25 cellular contexts compared by ENCODE assay signal in the genomic region with DNA sequence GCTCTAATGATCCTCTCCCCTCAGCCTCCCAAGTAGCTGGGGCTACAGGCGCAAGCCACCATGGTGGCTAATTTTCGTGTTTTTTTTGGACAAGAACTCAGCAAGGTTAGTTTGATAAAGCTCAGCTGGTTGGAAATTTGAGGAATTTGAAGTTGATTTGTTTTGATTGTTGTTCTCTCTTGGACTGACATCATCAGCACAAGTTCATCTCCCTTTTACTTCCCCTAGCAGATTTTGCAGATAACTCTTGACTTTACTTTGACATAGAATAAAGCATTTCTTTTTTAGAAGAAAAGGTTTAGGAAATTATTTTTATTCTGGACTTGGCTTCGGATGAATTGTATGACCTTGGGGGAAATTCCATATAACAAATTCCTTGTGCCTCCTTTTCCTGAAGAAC.
DNase-seq lines count a peak whose midpoint lies in the region; ATAC-seq lines count a peak whose summit lies in the region.
"Had no signal": no experiment of that assay in that cellular context is flagged by ENCODE, and none has a peak within 500 bp of the region (broad histone marks: within the 10 kb centered on the region; RNA-seq: fewer than 3 reads in every experiment).

No MANE protein-coding gene starts in this region.

- no peak overlapping the region for H4K12ac ChIP-seq in trophoblast cell (ENCODE audit: low read depth, low read length)

- no peak overlapping the region for H3K4me3 ChIP-seq in trophoblast cell (ENCODE audit: low read depth, low read length)
- H3K4me3 ChIP-seq: A549, GM23338, PC-9, SK-N-MC had no signal

- no peaks in the 10 kb centered on the region for H3K27me3 ChIP-seq in trophoblast cell (ENCODE audit: insufficient read depth, low read length)

- H3K9ac ChIP-seq in trophoblast cell (ENCODE audit: low read length): no peak overlapping the region

- H3K18ac ChIP-seq in trophoblast cell (ENCODE audit: low read length): no peak overlapping the region

- H3K9me3 Mint-ChIP-seq in activated T-cell treated with anti-CD3 and anti-CD28 coated beads, Interleukin-2, amount 50 U/mL, for 4 hours: peaks cover 8% of the 10 kb centered on the region

- H3K9me3 ChIP-seq in trophoblast cell (ENCODE audit: insufficient read depth, low read depth, low read length): no peaks in the 10 kb centered on the region
- H3K9me3 ChIP-seq: A549, Caco-2 had no signal

- peaks cover 18% of the 10 kb centered on the region for H3K4me1 Mint-ChIP-seq in activated T-cell treated with anti-CD3 and anti-CD28 coated beads, Interleukin-2, amount 50 U/mL, for 4 hours (ENCODE audit: low read depth)

- no peaks in the 10 kb centered on the region for H3K36me3 ChIP-seq in trophoblast cell (ENCODE audit: control insufficient read depth in 1 of 2, insufficient read depth in 2 of 2, low read length in 2 of 2)

- peaks cover 1% of the 10 kb centered on the region for H3K79me2 ChIP-seq in trophoblast cell (ENCODE audit: control insufficient read depth, insufficient read depth, low read length, poor library complexity)

- H2AFZ ChIP-seq in trophoblast cell (ENCODE audit: insufficient read depth, low read length, poor library complexity): no peak overlapping the region
- H2AFZ ChIP-seq: GM23338 had no signal

- peak overlapping the region; percentile 62 for H2BK12ac ChIP-seq in trophoblast cell (ENCODE audit: low read length)

- peak; percentile 13 for DNase-seq in ELR (ENCODE audit: low read depth)
- peak; percentile 34 for DNase-seq in M059J (ENCODE audit: low read depth)
- DNase-seq in epithelial cell of prostate (ENCODE audit: low read depth, low spot score): no peak
- DNase-seq in trophoblast cell: no peak
- DNase-seq in activated T-cell treated with anti-CD3 and anti-CD28 coated beads, Interleukin-2, amount 50 U/mL, for 4 hours: no peak
- DNase-seq in NCI-H1417 treated with DMSO at 0.1 percent for 48 hours (lab: John Stamatoyannopoulos, UW): no peak
- DNase-seq: Caco-2; CD8-positive, alpha-beta T cell; GF-D8; H9; NCI-H1092 treated with DMSO at 0.1 percent for 48 hours; NCI-H146; NCI-H1930; NCI-H2107; NCI-H524; NCI-H774; NK-92 treated with Interleukin-12 subunit alpha and Interleukin-12 subunit beta, amount 100 ng/mL, for 24 hours; SHP77 had no signal

- H3K4me3 Mint-ChIP-seq in activated T-cell treated with anti-CD3 and anti-CD28 coated beads, Interleukin-2, amount 50 U/mL, for 4 hours: no peak overlapping the region
- H3K4me3 Mint-ChIP-seq: B cell; CD8-positive, alpha-beta T cell; GM23338; H9 had no signal

- no peak overlapping the region for H4K91ac ChIP-seq in trophoblast cell (ENCODE audit: low read depth, low read length)

- ATAC-seq in activated T-cell treated with anti-CD3 and anti-CD28 coated beads, Interleukin-2, amount 50 U/mL, for 4 hours: no peak
- ATAC-seq in HG02981 (IDR thresholded peaks at IDR 0.05; ENCODE audit: unreplicated experiment): no peak
- ATAC-seq: A549; CD8-positive, alpha-beta T cell; GM23338 had no signal

- no peak overlapping the region for H4K8ac ChIP-seq in trophoblast cell (ENCODE audit: low read depth, low read length)

- H3K14ac ChIP-seq in trophoblast cell (ENCODE audit: low read length): no peak overlapping the region

- H3K27ac ChIP-seq in epithelial cell of prostate (peak overlapping the region; percentile 49), trophoblast cell (ENCODE audit: low read depth, low read length) (no peak overlapping the region)
- H3K27ac ChIP-seq: A549, C4-2B, PC-9, SK-N-MC had no signal

- peaks cover 7% of the 10 kb centered on the region for H3K27me3 Mint-ChIP-seq in activated T-cell treated with anti-CD3 and anti-CD28 coated beads, Interleukin-2, amount 50 U/mL, for 4 hours (ENCODE audit: low read depth)

- H2AK5ac ChIP-seq in trophoblast cell (ENCODE audit: low read length): no peak overlapping the region

- WGBS in trophoblast cell (ENCODE audit: extremely low coverage, insufficient coverage, insufficient read length): no CpG with 5 or more reads among the region's 3 CpGs

- H3K4me1 ChIP-seq in trophoblast cell (ENCODE audit: control insufficient read depth in 1 of 2, insufficient read depth in 2 of 2, low read length in 2 of 2): peaks cover 0 to 2% of the 10 kb centered on the region in 2 experiments
- H3K4me1 ChIP-seq: A549 had no signal

- no peak overlapping the region for H2BK5ac ChIP-seq in trophoblast cell (ENCODE audit: low read depth, low read length, poor library complexity)

- H3K4ac ChIP-seq in trophoblast cell (ENCODE audit: low read depth, low read length): no peak overlapping the region

- H3K4me2 ChIP-seq in trophoblast cell (ENCODE audit: low read length): no peak overlapping the region
- H3K4me2 ChIP-seq: A549, GM23338 had no signal

- H3K79me1 ChIP-seq in trophoblast cell (ENCODE audit: low read length): peaks cover 3% of the 10 kb centered on the region

- no peak overlapping the region for H2BK120ac ChIP-seq in trophoblast cell (ENCODE audit: insufficient read depth, low read length, poor library complexity)

- H3K36me3 Mint-ChIP-seq in activated T-cell treated with anti-CD3 and anti-CD28 coated beads, Interleukin-2, amount 50 U/mL, for 4 hours (ENCODE audit: insufficient read depth): no peaks in the 10 kb centered on the region
- H3K36me3 Mint-ChIP-seq: CD8-positive, alpha-beta T cell had no signal

- no peak overlapping the region for H3K23ac ChIP-seq in trophoblast cell (ENCODE audit: low read length)

Comparison
In these comparisons a context has a peak if more than half of its experiments do, and no peak if none do; other contexts are left out.
1. DNase-seq: peak in ELR (single experiment) and M059J (single experiment); none in epithelial cell of prostate (single experiment), trophoblast cell (0 of 2), activated T-cell treated with anti-CD3 and anti-CD28 coated beads, Interleukin-2, amount 50 U/mL, for 4 hours (single experiment) and NCI-H1417 treated with DMSO at 0.1 percent for 48 hours (single experiment).